ENCODE assay signal across 8 cellular contexts in the genomic region with DNA sequence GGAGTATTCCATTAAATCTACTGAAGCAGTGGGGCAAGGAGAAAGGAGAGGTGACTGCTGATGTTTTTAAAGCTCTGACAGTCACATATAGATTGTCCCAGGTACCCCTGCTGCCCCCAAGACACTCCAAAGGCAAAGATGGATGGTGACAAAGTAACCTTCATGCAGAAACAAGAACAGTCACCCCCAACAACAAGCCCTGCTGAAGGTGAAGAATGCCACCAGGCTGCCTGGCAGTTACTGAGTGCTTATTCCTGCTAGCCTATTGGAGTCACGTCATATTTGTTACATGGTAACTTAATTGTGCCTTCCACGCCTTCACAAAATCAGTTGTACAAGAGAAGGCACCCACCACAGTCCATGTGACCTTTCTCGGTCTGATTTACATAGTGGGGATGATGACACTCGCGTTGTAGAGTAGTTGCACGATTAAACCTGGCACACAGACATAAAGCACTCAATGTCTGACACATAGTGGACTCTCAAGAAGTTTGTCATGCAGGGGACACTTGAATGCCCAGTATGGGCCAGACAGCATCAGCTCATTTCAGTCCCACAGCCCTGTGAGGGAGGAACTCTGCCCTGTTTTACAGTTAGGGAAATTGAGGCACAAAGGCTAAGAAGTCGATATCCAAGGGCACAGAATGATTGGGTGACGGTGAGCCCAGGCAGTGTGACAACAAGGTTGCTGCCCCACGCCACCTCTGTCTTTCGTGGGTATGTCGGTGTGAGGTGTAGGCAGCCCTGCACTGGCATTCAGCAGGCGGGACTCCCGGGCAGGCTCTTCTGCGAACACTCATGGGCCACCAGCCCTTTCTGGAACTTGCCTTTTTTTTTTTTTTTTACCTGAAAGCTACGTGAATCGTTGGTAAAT.
DNase-seq lines count a peak whose midpoint lies in the region; ATAC-seq lines count a peak whose summit lies in the region.

No MANE protein-coding gene starts in this region.

- peak; percentile 34 for ATAC-seq in GM18867 (IDR thresholded peaks at IDR 0.05; ENCODE audit: unreplicated experiment)
- peak; percentile 18 for ATAC-seq in HG02973 (IDR thresholded peaks at IDR 0.05; ENCODE audit: unreplicated experiment)

- DNase-seq in activated CD8-positive, alpha-beta memory T cell treated with anti-CD3 and anti-CD28 coated beads, Interleukin-2, amount 50 U/mL, for 48 hours = peak; percentile 75
- peak; percentile 70 for DNase-seq in stimulated activated CD4-positive, alpha-beta T cell treated with anti-CD3 and anti-CD28 coated beads, Interleukin-15, amount 100 ng/mL, for 24 hours
- DNase-seq in EL (no peak), NCI-H2196 treated with DMSO at 0.1 percent for 48 hours (lab: John Stamatoyannopoulos, UW; ENCODE audit: unreplicated experiment) (no peak), NCI-H2171 treated with DMSO at 0.1 percent for 48 hours (lab: John Stamatoyannopoulos, UW) (no peak), Kasumi-1 (lab: John Stamatoyannopoulos, UW) (no peak)

Comparison
In these comparisons a context has a peak if more than half of its experiments do, and no peak if none do; other contexts are left out.
1. DNase-seq: peak in activated CD8-positive, alpha-beta memory T cell treated with anti-CD3 and anti-CD28 coated beads, Interleukin-2, amount 50 U/mL, for 48 hours (single experiment) and stimulated activated CD4-positive, alpha-beta T cell treated with anti-CD3 and anti-CD28 coated beads, Interleukin-15, amount 100 ng/mL, for 24 hours (single experiment); none in EL (single experiment), NCI-H2196 treated with DMSO at 0.1 percent for 48 hours (single experiment), NCI-H2171 treated with DMSO at 0.1 percent for 48 hours (single experiment) and Kasumi-1 (0 of 2).